8 cellular contexts compared by ENCODE assay signal in genomic region chr16:55499951-55500350, GRCh38. TPM values are rescaled to one million over a fixed set of nuclear protein-coding genes. Genes with fewer than 3 reads are reported as not detected.
DNase-seq lines count a peak whose midpoint lies in the region; ATAC-seq and TF ChIP-seq lines count a peak whose summit lies in the region.

No MANE protein-coding gene starts in this region.

- no peak for TF ChIP-seq CTCF in coronary artery (IDR thresholded peaks at IDR 0.05)

- H3K27ac ChIP-seq in coronary artery = peak overlapping the region; percentile 42 to 78

- H3K4me3 ChIP-seq in coronary artery = no peak overlapping the region

- intact Hi-C loops in posterior vena cava (cut with DNase I) = no loop called here

- DNase-seq in ELR (ENCODE audit: low read depth) = peak; percentile 98
- peak; percentile 77 for DNase-seq in NCI-H82 (lab: John Stamatoyannopoulos, UW)
- no peak for DNase-seq in coronary artery (ENCODE audit: low spot score)
- peak; percentile 79 for DNase-seq in posterior vena cava (ENCODE audit: low spot score)
- no peak for DNase-seq in stimulated activated naive CD4-positive, alpha-beta T cell treated with Interleukin-2 at 50 U/mL for 16 hours (lab: John Stamatoyannopoulos, UW)

- ATAC-seq in HG02798 (IDR thresholded peaks at IDR 0.05; ENCODE audit: poor library complexity, unreplicated experiment) = no peak
- no peak for ATAC-seq in GM19455 (IDR thresholded peaks at IDR 0.05; ENCODE audit: unreplicated experiment)
- no peak for ATAC-seq in HG03565 (IDR thresholded peaks at IDR 0.05; ENCODE audit: unreplicated experiment)

RNA-seq across cellular contexts. Expression of gene LPCAT2, which starts 8.9 kb away (rescaled TPM):
- total RNA-seq in posterior vena cava = 10 to 100 TPM; 13.8 to 16.0 TPM

RNA-seq across cellular contexts. Expression of gene MMP2, which starts 21.0 kb away (rescaled TPM):
- total RNA-seq in posterior vena cava = 100 to 1,000 TPM; 539 to 826 TPM

Comparison
In these comparisons a context has a peak if more than half of its experiments do, and no peak if none do; other contexts are left out.
1. DNase-seq: peak in ELR (single experiment), NCI-H82 (single experiment) and posterior vena cava (single experiment); none in coronary artery (single experiment) and stimulated activated naive CD4-positive, alpha-beta T cell treated with Interleukin-2 at 50 U/mL for 16 hours (single experiment).